ENCODE assay signal across 15 cellular contexts in the genomic region with DNA sequence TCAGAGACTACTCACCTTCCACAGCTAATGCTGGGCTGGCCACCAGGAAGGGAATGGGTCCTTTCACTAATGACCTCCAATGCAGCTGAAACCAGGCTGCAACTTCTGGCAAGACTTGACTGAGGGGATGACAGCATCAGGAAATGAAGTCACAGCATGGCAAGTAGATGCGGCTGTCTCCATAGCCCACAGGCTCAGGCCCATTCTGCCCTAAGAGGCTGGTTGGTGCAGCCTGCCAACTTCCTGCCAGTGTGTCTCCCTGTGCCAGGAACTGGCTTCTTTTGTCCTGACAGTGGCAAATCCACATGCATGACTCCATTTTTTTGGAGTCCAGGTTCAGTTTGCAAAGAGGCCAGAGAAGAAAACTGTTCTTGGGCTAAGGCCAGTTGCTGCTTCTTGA.
"Had no signal": no experiment of that assay in that cellular context is flagged by ENCODE, and none has a peak within 500 bp of the region (broad histone marks: within the 10 kb centered on the region; RNA-seq: fewer than 3 reads in every experiment).

No MANE protein-coding gene starts in this region.

- H3K27me3 ChIP-seq: colonic mucosa, foreskin keratinocyte, hepatocyte, ovary had no signal

- H3K4me2 ChIP-seq: hepatocyte, smooth muscle cell had no signal

- H3K36me3 ChIP-seq: colonic mucosa, ovary had no signal

- H3K4me1 ChIP-seq: colonic mucosa, foreskin keratinocyte had no signal

- DNase-seq: colonic mucosa; effector CD4-positive, alpha-beta T cell; endodermal cell; erythroblast; foreskin keratinocyte; kidney glomerular epithelial cell; mammary epithelial cell; natural killer cell; ovary; right cardiac atrium; stimulated activated CD4-positive, alpha-beta T cell treated with anti-CD3 and anti-CD28 coated beads, Interleukin-2, amount 100 ng/mL, for 48 hours; stimulated activated naive CD4-positive, alpha-beta T cell treated with Interleukin-2 at 50 U/mL for 16 hours; trophoblast cell had no signal

- H3K27ac ChIP-seq: colonic mucosa, foreskin keratinocyte, hepatocyte, ovary had no signal

- H2AFZ ChIP-seq: hepatocyte had no signal

- H3K9me3 ChIP-seq: colonic mucosa, ovary had no signal

- H3K4me3 ChIP-seq: colonic mucosa, hepatocyte, ovary, smooth muscle cell had no signal
